In genomic region chr10:34439386-34439785, GRCh38 we compare ENCODE assay signal across 8 cellular contexts.
DNase-seq lines count a peak whose midpoint lies in the region; ATAC-seq, FAIRE-seq and TF ChIP-seq lines count a peak whose summit lies in the region.
"Not testable (repeated sequence)": the region's sequence is repeated elsewhere in the genome, so short reads cannot be mapped to it uniquely, and the experiment has no call there.

No MANE protein-coding gene starts in this region.

- DNase-seq in AG09319 (ENCODE audit: extremely low read depth, low read depth) (peak; percentile 24), MV-4-11 (lab: John Stamatoyannopoulos, UW) (peak; percentile 50), fibroblast of the conjunctiva (ENCODE audit: low read depth) (peak; percentile 49), stromal cell of bone marrow (ENCODE audit: low read depth) (peak; percentile 40)
- DNase-seq in K562 (ENCODE audit: extremely low read depth in 1 of 4, low spot score in 3 of 4); left ventricle myocardium inferior; omental fat pad (ENCODE audit: low spot score): not testable (repeated sequence)

- H2AFZ ChIP-seq in K562 (ENCODE audit: low read depth, low read length): not testable (repeated sequence)

- not testable (repeated sequence) for H3K36me3 ChIP-seq in K562 (ENCODE audit: control insufficient read depth, insufficient read depth, low read length); left ventricle myocardium inferior

- not testable (repeated sequence) for TF ChIP-seq RAD21 in K562 (CRISPR knock-in tag; conservative IDR thresholded peaks at IDR 0.05 in 1 of 2, IDR thresholded peaks at IDR 0.05 in 1 of 2)

- H3K79me2 ChIP-seq in K562 (ENCODE audit: control insufficient read depth, insufficient read depth, low read length): not testable (repeated sequence)

- CTCF ChIA-PET in K562 (lab: Yijun Ruan, JAX; ENCODE audit: low intra/inter-chr PET ratio): not testable (repeated sequence)

- not testable (repeated sequence) for H3K9me3 ChIP-seq in K562 (replicated peaks; ENCODE audit: control insufficient read depth, insufficient read depth, low read depth, low read length); left ventricle myocardium inferior (replicated peaks)

- not testable (repeated sequence) for H3K9me1 ChIP-seq in K562 (ENCODE audit: control insufficient read depth, insufficient read depth, low read length)

- ATAC-seq in K562: not testable (repeated sequence)
- peak; percentile 42 for ATAC-seq in esophagus mucosa
- ATAC-seq in omental fat pad (ENCODE audit: low FRiP score): peak; percentile 88

- intact Hi-C loops in K562 (cut with micrococcal nuclease); left ventricle myocardium inferior (cut with micrococcal nuclease): not testable (repeated sequence)

- TF ChIP-seq POLR2A in K562 (conservative IDR thresholded peaks at IDR 0.05): not testable (repeated sequence)

- POLR2A ChIA-PET in K562 (lab: Yijun Ruan, JAX): not testable (repeated sequence)

- H3K4me2 ChIP-seq in K562 (ENCODE audit: insufficient read depth, low read length): not testable (repeated sequence)

- not testable (repeated sequence) for H3K9ac ChIP-seq in K562 (ENCODE audit: insufficient read depth in 1 of 2, low read depth in 2 of 2, low read length in 2 of 2)

- not testable (repeated sequence) for H4K20me1 ChIP-seq in K562 (replicated peaks; ENCODE audit: control insufficient read depth, insufficient read depth, low read length)

- H3K4me1 ChIP-seq in K562 (replicated peaks in 1 of 2; ENCODE audit: control insufficient read depth in 2 of 2, insufficient read depth in 2 of 2, low read length in 2 of 2): not testable (repeated sequence)
- H3K4me1 ChIP-seq in left ventricle myocardium inferior: peaks cover 22% of the 10 kb centered on the region

- H3K27me3 ChIP-seq in K562 (ENCODE audit: control insufficient read depth in 2 of 2, insufficient read depth in 2 of 2, low read length in 2 of 2); left ventricle myocardium inferior (ENCODE audit: low read depth): not testable (repeated sequence)

- 12% methylated on average over 4 of the region's 4 CpGs for WGBS in K562 (ENCODE audit: insufficient coverage, low coverage, missing lambda C conversion rate)

- not testable (repeated sequence) for H3K27ac ChIP-seq in K562 (ENCODE audit: extremely low read depth, low read depth, low read length)
- H3K27ac ChIP-seq in left ventricle myocardium inferior (replicated peaks): peak overlapping the region; percentile 1

- TF ChIP-seq EP300 in K562 (IDR thresholded peaks at IDR 0.05; ENCODE audit: low read length): not testable (repeated sequence)

- FAIRE-seq in K562 (lab: Jason Lieb, UNC): not testable (repeated sequence)

- TF ChIP-seq CTCF in AG09319 (IDR thresholded peaks at IDR 0.05; ENCODE audit: low read depth, low read length); K562 (IDR thresholded peaks at IDR 0.05 in 2 of 3, conservative IDR thresholded peaks at IDR 0.05 in 1 of 3; ENCODE audit: insufficient read depth in 2 of 3, low read depth in 1 of 3, low read length in 3 of 3); left ventricle myocardium inferior (IDR thresholded peaks at IDR 0.05; ENCODE audit: borderline replicate concordance); omental fat pad (IDR thresholded peaks at IDR 0.05): not testable (repeated sequence)

- not testable (repeated sequence) for H3K4me3 ChIP-seq in K562, left ventricle myocardium inferior

- not testable (repeated sequence) for BruUV-seq in K562 (replicated peaks; lab: Mats Ljungman, UMichigan)

- in situ Hi-C loops in K562 (cut with MboI): not testable (repeated sequence)

TF ChIP-seq in K562, 482 proteins besides CTCF, POLR2A, EP300 and RAD21:
- TF ChIP-seq TCF3 (CRISPR knock-in tag; IDR thresholded peaks at IDR 0.05): 0 out of 2 replicates have a peak, but pooled peaks have one; percentile 7
